8 cellular contexts compared by ENCODE assay signal in genomic region chrX:119790977-119791436, GRCh38. TPM values are rescaled to one million over a fixed set of nuclear protein-coding genes. Genes with fewer than 3 reads are reported as not detected.
A peak's percentile ranks its signal among the peaks of the same experiment; 100 is the strongest.
DNase-seq lines count a peak whose midpoint lies in the region; ATAC-seq, FAIRE-seq and TF ChIP-seq lines count a peak whose summit lies in the region.

No MANE protein-coding gene starts in this region.

- H3K27me3 ChIP-seq in SJSA1 (replicated peaks), result no peaks in the 10 kb centered on the region
- H3K27me3 ChIP-seq in iPS-18a (ENCODE audit: control insufficient read depth, insufficient read depth, low read length), result no peaks in the 10 kb centered on the region

- peak; percentile 49 for FAIRE-seq in A549 (lab: Jason Lieb, UNC)

- TF ChIP-seq RAD21 in A549 (conservative IDR thresholded peaks at IDR 0.05 in 1 of 2, IDR thresholded peaks at IDR 0.05 in 1 of 2), result no peak

- H3K4me2 ChIP-seq in A549, result peak overlapping the region; percentile 93

- H3K36me3 ChIP-seq in SJSA1, result peaks cover 47% of the 10 kb centered on the region
- peaks cover 28% of the 10 kb centered on the region for H3K36me3 ChIP-seq in iPS-18a (ENCODE audit: control insufficient read depth, low read depth, low read length)

- DNase-seq in A549 (ENCODE audit: low read depth in 1 of 2, low spot score in 1 of 2), result peak in 1 of 2 experiments; percentile 45
- DNase-seq in SJSA1 (ENCODE audit: low read depth in 1 of 2, low spot score in 2 of 2), result no peak
- peak; percentile 41 for DNase-seq in astrocyte of the hippocampus (ENCODE audit: low read depth, low spot score)
- DNase-seq in stimulated activated CD4-positive, alpha-beta T cell treated with anti-CD3 and anti-CD28 coated beads, Interleukin-12 subunit alpha, Interleukin-12 subunit beta, amount 100 ng/mL, for 24 hours (ENCODE audit: low read depth in 2 of 2), result peak; percentile 6 to 29
- no peak for DNase-seq in 8988T

- H3K27ac ChIP-seq in A549 (peak overlapping the region; percentile 87 to 94), SJSA1 (peak overlapping the region; percentile 91), iPS-18a (ENCODE audit: low read length) (peak overlapping the region; percentile 78)

- peak; percentile 53 to 54 for ATAC-seq in A549
- ATAC-seq in GM18511 (IDR thresholded peaks at IDR 0.05; ENCODE audit: unreplicated experiment), result peak; percentile 32
- ATAC-seq in HG03097 (IDR thresholded peaks at IDR 0.05; ENCODE audit: low FRiP score, unreplicated experiment), result peak; percentile 9

- POLR2A ChIA-PET in A549 (lab: Yijun Ruan, JAX), result interaction anchor here (0.6 to 2.5 kb wide), 27 partner anchors 9 to 323 kb away, joined by 3 to 40 read pairs (median 4); partner anchors contain the start of genes NDUFA1, NKAP, NKRF and RNF113A

- peak overlapping the region; percentile 95 for H3K9ac ChIP-seq in iPS-18a (ENCODE audit: low read length)

- H3K9me3 ChIP-seq in A549 (no peaks in the 10 kb centered on the region), SJSA1 (replicated peaks) (no peaks in the 10 kb centered on the region), iPS-18a (ENCODE audit: control insufficient read depth, low read depth, low read length) (peaks cover 3% of the 10 kb centered on the region)

- CTCF ChIA-PET in A549 (lab: Yijun Ruan, JAX), result interaction anchor here (1.2 to 1.7 kb wide), 2 partner anchors 18 to 279 kb away, joined by 3 to 6 read pairs; no protein-coding TSS in a partner anchor

- no peak for TF ChIP-seq POLR2A in A549 (IDR thresholded peaks at IDR 0.05; ENCODE audit: low read length)

- no peak for TF ChIP-seq CTCF in A549 (IDR thresholded peaks at IDR 0.05)

- WGBS in A549 (ENCODE audit: missing lambda C conversion rate), result 1% methylated on average over 25 of the region's 31 CpGs

- peaks cover 30% of the 10 kb centered on the region for H3K4me1 ChIP-seq in A549
- H3K4me1 ChIP-seq in SJSA1 (replicated peaks), result no peaks in the 10 kb centered on the region
- no peaks in the 10 kb centered on the region for H3K4me1 ChIP-seq in iPS-18a (ENCODE audit: control insufficient read depth, low read depth, low read length)

- no peak for TF ChIP-seq EP300 in A549 (IDR thresholded peaks at IDR 0.05)

- H3K4me3 ChIP-seq in A549 (peak overlapping the region; percentile 91), SJSA1 (peak overlapping the region; percentile 72), iPS-18a (ENCODE audit: low read length) (peak overlapping the region; percentile 91)

TF ChIP-seq in A549, 52 proteins besides CTCF, POLR2A, EP300 and RAD21:
- no peak for TF ChIP-seq KDM1A (IDR thresholded peaks at IDR 0.05; ENCODE audit: low read depth)
- TF ChIP-seq KDM5A (IDR thresholded peaks at IDR 0.05), result 0 out of 2 replicates have a peak, but pooled peaks have one; percentile 21
- no peak for TF ChIP-seq HOXB13 (CRISPR knock-in tag; IDR thresholded peaks at IDR 0.05; ENCODE audit: low read depth)

RNA-seq across cellular contexts. Expression of gene RPL39, which starts 0.4 kb away (rescaled TPM):
- polyA plus RNA-seq in A549 (2011; rRNA removed), result 3,499 and 3,669 TPM in 2 replicates
- polyA plus RNA-seq in A549 (2012; cell fraction: cytosol; rRNA removed), result 2,112 and 2,747 TPM in 2 replicates
- polyA plus RNA-seq in A549 (2012; cell fraction: nucleus; rRNA removed), result 366 and 434 TPM in 2 replicates
- polyA plus RNA-seq in A549 (2017; fragmentation: RNase III; extraction: RNeasy Plus Mini Kit Qiagen cat#74134 plus additional on column Dnase treatment), result 4,937 to 5,260 TPM (median 4,942 TPM) in 3 replicates
- polyA minus RNA-seq in A549 (2011; rRNA and poly(A)+ RNA removed), result 180 and 224 TPM in 2 replicates
- total RNA-seq in SJSA1 (2014; rRNA removed; shearing (Covaris generic)), result 2,665 and 4,330 TPM in 2 replicates

RNA-seq across cellular contexts. Expression of gene SOWAHD, which starts 32.6 kb away (rescaled TPM):
- 0.05 and 0.08 TPM in 2 replicates for polyA plus RNA-seq in A549 (2011; rRNA removed)
- polyA plus RNA-seq in A549 (2012; cell fraction: cytosol; rRNA removed), result 0.16 and 0.25 TPM in 2 replicates
- 0.07 and 0.22 TPM in 2 replicates for polyA plus RNA-seq in A549 (2012; cell fraction: nucleus; rRNA removed)
- polyA plus RNA-seq in A549 (2017; fragmentation: RNase III; extraction: RNeasy Plus Mini Kit Qiagen cat#74134 plus additional on column Dnase treatment), result 0.09 to 0.22 TPM (median 0.09 TPM) in 3 replicates
- not detected in 2 replicates for polyA minus RNA-seq in A549 (2011; rRNA and poly(A)+ RNA removed)
- total RNA-seq in SJSA1 (2014; rRNA removed; shearing (Covaris generic)), result 0.19 and 1.6 TPM in 2 replicates

Comparison
In these comparisons a context has a peak if more than half of its experiments do, and no peak if none do; other contexts are left out.
1. DNase-seq: peak in astrocyte of the hippocampus (single experiment) and stimulated activated CD4-positive, alpha-beta T cell treated with anti-CD3 and anti-CD28 coated beads, Interleukin-12 subunit alpha, Interleukin-12 subunit beta, amount 100 ng/mL, for 24 hours (2 of 2); none in SJSA1 (0 of 2) and 8988T (single experiment).
2. Peak in every context shown above with its lines, with median percentiles within 50 percentile points of each other: ATAC-seq, H3K27ac ChIP-seq and H3K4me3 ChIP-seq.